Comparison of ENCODE assay signal across 1 cellular context in genomic region chr11:130945945-130946344, GRCh38.
TF ChIP-seq lines count a peak whose summit lies in the region.

No MANE protein-coding gene starts in this region.

TF ChIP-seq in WTC11, 78 proteins besides CTCF, POLR2A, EP300 and RAD21 (continued from another document):
- no peak for TF ChIP-seq ARID4B (CRISPR knock-in tag; IDR thresholded peaks at IDR 0.05; ENCODE audit: borderline replicate concordance)
- TF ChIP-seq RORB (CRISPR knock-in tag; IDR thresholded peaks at IDR 0.05): no peak
- TF ChIP-seq CREB1 (CRISPR knock-in tag; IDR thresholded peaks at IDR 0.05): no peak
- TF ChIP-seq NFYB (CRISPR knock-in tag; conservative IDR thresholded peaks at IDR 0.05; ENCODE audit: low read depth): no peak
- no peak for TF ChIP-seq ZNF317 (CRISPR knock-in tag; IDR thresholded peaks at IDR 0.05; ENCODE audit: borderline replicate concordance, low read depth)
- TF ChIP-seq ZBTB43 (CRISPR knock-in tag; IDR thresholded peaks at IDR 0.05): no peak
- TF ChIP-seq NR3C1 (CRISPR knock-in tag; conservative IDR thresholded peaks at IDR 0.05; ENCODE audit: low read depth): no peak
- no peak for TF ChIP-seq CBFB (CRISPR knock-in tag; IDR thresholded peaks at IDR 0.05; ENCODE audit: low read depth)
- TF ChIP-seq PREB (CRISPR knock-in tag; IDR thresholded peaks at IDR 0.05; ENCODE audit: borderline replicate concordance): no peak
